ENCODE assay signal across 16 cellular contexts in genomic region chr5:14732991-14733390, GRCh38.
"Had no signal": no experiment of that assay in that cellular context is flagged by ENCODE, and none has a peak within 500 bp of the region (broad histone marks: within the 10 kb centered on the region; RNA-seq: fewer than 3 reads in every experiment).

No MANE protein-coding gene starts in this region.

- H3K27me3 Mint-ChIP-seq: stimulated activated naive CD8-positive, alpha-beta T cell treated with anti-CD3 and anti-CD28 coated beads, Interleukin-15, amount 100 ng/mL, for 72 hours had no signal

- ATAC-seq: left colon; stimulated activated naive CD8-positive, alpha-beta T cell treated with anti-CD3 and anti-CD28 coated beads, Interleukin-15, amount 100 ng/mL, for 72 hours; upper lobe of right lung had no signal

- FAIRE-seq: astrocyte, bronchial epithelial cell, islet of Langerhans had no signal

- H3K27ac Mint-ChIP-seq: stimulated activated naive CD8-positive, alpha-beta T cell treated with anti-CD3 and anti-CD28 coated beads, Interleukin-15, amount 100 ng/mL, for 72 hours had no signal

- H3K9me3 Mint-ChIP-seq: stimulated activated naive CD8-positive, alpha-beta T cell treated with anti-CD3 and anti-CD28 coated beads, Interleukin-15, amount 100 ng/mL, for 72 hours had no signal

- H3K4me3 Mint-ChIP-seq: stimulated activated naive CD8-positive, alpha-beta T cell treated with anti-CD3 and anti-CD28 coated beads, Interleukin-15, amount 100 ng/mL, for 72 hours had no signal

- DNase-seq: activated CD4-positive, alpha-beta T cell treated with anti-CD3 and anti-CD28 coated beads, Interleukin-2, amount 50 U/mL, for 48 hours; activated CD4-positive, CD25-positive, alpha-beta regulatory T cell treated with anti-CD3 and anti-CD28 coated beads, Interleukin-2, amount 50 U/mL, for 72 hours; erythroblast; left colon; midbrain; ovary; sigmoid colon; spleen; stimulated activated naive CD8-positive, alpha-beta T cell treated with anti-CD3 and anti-CD28 coated beads, Interleukin-15, amount 100 ng/mL, for 72 hours; T1000; testis; upper lobe of right lung had no signal

- H3K4me1 Mint-ChIP-seq: stimulated activated naive CD8-positive, alpha-beta T cell treated with anti-CD3 and anti-CD28 coated beads, Interleukin-15, amount 100 ng/mL, for 72 hours had no signal

- H3K4me3 ChIP-seq: lung, ovary, sigmoid colon, spleen, testis, upper lobe of right lung had no signal
